Comparison of ENCODE assay signal across 1 cellular context in genomic region chr22:37503850-37504249, GRCh38.
TF ChIP-seq lines count a peak whose summit lies in the region.

No MANE protein-coding gene starts in this region.

TF ChIP-seq in K562, 482 proteins besides CTCF, POLR2A, EP300 and RAD21:
- TF ChIP-seq TAF1 (IDR thresholded peaks at IDR 0.05; ENCODE audit: control insufficient read depth, extremely low read depth, insufficient read depth, low read length, severe bottlenecking) (no peak), CUX1 (CRISPR knock-in tag; IDR thresholded peaks at IDR 0.05) (no peak), SPI1 (IDR thresholded peaks at IDR 0.05; ENCODE audit: borderline replicate concordance, low read depth, low read length) (peak; percentile 51), CREB3 (tag; conservative IDR thresholded peaks at IDR 0.05; ENCODE audit: low read depth) (no peak), ZNF609 (CRISPR knock-in tag; IDR thresholded peaks at IDR 0.05; ENCODE audit: borderline replicate concordance) (no peak), FOSL1 (tag; conservative IDR thresholded peaks at IDR 0.05) (peak; percentile 72), BCLAF1 (IDR thresholded peaks at IDR 0.05; ENCODE audit: borderline replicate concordance in 1 of 2, control insufficient read depth in 1 of 2, low read depth in 2 of 2, low read length in 1 of 2) (no peak), ARID1B (IDR thresholded peaks at IDR 0.05) (no peak)
